In genomic region chr4:39181520-39181904, GRCh38 we compare ENCODE assay signal across 8 cellular contexts. TPM values are rescaled to one million over a fixed set of nuclear protein-coding genes. Genes with fewer than 3 reads are reported as not detected.
DNase-seq lines count a peak whose midpoint lies in the region; ATAC-seq and TF ChIP-seq lines count a peak whose summit lies in the region.

No MANE protein-coding gene starts in this region.

- H3K4me3 ChIP-seq in BLaER1, result peak overlapping the region; percentile 39; the same call in 1 of the 2 replicates
- peak overlapping the region; percentile 71 for H3K4me3 ChIP-seq in Loucy (ENCODE audit: low read length, poor library complexity, severe bottlenecking)
- H3K4me3 ChIP-seq in endodermal cell (ENCODE audit: low read length), result peak overlapping the region; percentile 78

- ATAC-seq in GM19455 (IDR thresholded peaks at IDR 0.05; ENCODE audit: unreplicated experiment), result no peak

- H3K4me3 Mint-ChIP-seq in endodermal cell (no peak overlapping the region), osteocyte (ENCODE audit: unreplicated experiment) (peak overlapping the region; percentile 38)
- H3K4me3 Mint-ChIP-seq in activated naive CD4-positive, alpha-beta T cell treated with anti-CD3 and anti-CD28 coated beads for 36 hours, result no peak overlapping the region

- no peaks in the 10 kb centered on the region for H3K9me3 Mint-ChIP-seq in endodermal cell
- no peaks in the 10 kb centered on the region for H3K9me3 Mint-ChIP-seq in osteocyte (ENCODE audit: unreplicated experiment)
- no peaks in the 10 kb centered on the region for H3K9me3 Mint-ChIP-seq in activated naive CD4-positive, alpha-beta T cell treated with anti-CD3 and anti-CD28 coated beads for 36 hours

- H3K27me3 ChIP-seq in BLaER1, result peaks cover 15% of the 10 kb centered on the region; the same call in 1 of the 2 replicates
- H3K27me3 ChIP-seq in Loucy (ENCODE audit: insufficient read depth, low read length, poor library complexity, severe bottlenecking), result no peaks in the 10 kb centered on the region
- H3K27me3 ChIP-seq in endodermal cell (ENCODE audit: control insufficient read depth, insufficient read depth, low read length, poor library complexity, severe bottlenecking), result peaks cover 8% of the 10 kb centered on the region

- H3K27me3 Mint-ChIP-seq in endodermal cell (ENCODE audit: insufficient read depth) (peaks cover 10% of the 10 kb centered on the region), osteocyte (ENCODE audit: unreplicated experiment) (peaks cover 5% of the 10 kb centered on the region)
- H3K27me3 Mint-ChIP-seq in activated naive CD4-positive, alpha-beta T cell treated with anti-CD3 and anti-CD28 coated beads for 36 hours (ENCODE audit: low read depth), result no peaks in the 10 kb centered on the region

- H3K36me3 ChIP-seq in BLaER1 (0 out of 2 replicates have a peak, but pooled peaks cover 4% of the 10 kb centered on the region), Loucy (ENCODE audit: insufficient read depth, low read length) (no peaks in the 10 kb centered on the region), endodermal cell (ENCODE audit: control insufficient read depth, insufficient read depth, low read length) (peaks cover 8% of the 10 kb centered on the region)

- H3K79me2 ChIP-seq in Loucy (ENCODE audit: insufficient read depth, low read length), result no peaks in the 10 kb centered on the region

- H3K9me3 ChIP-seq in BLaER1 (no peaks in the 10 kb centered on the region), Loucy (ENCODE audit: insufficient read depth, low read depth, low read length) (no peaks in the 10 kb centered on the region), endodermal cell (ENCODE audit: control insufficient read depth, low read length) (no peaks in the 10 kb centered on the region)

- H3K36me3 Mint-ChIP-seq in endodermal cell (ENCODE audit: low read depth) (peaks cover 4% of the 10 kb centered on the region), osteocyte (ENCODE audit: unreplicated experiment) (peaks cover 7% of the 10 kb centered on the region)
- H3K36me3 Mint-ChIP-seq in activated naive CD4-positive, alpha-beta T cell treated with anti-CD3 and anti-CD28 coated beads for 36 hours (ENCODE audit: low read depth), result no peaks in the 10 kb centered on the region

- H3K27ac ChIP-seq in BLaER1, result no peak overlapping the region
- no peak overlapping the region for H3K27ac ChIP-seq in endodermal cell (ENCODE audit: low read depth, low read length)

- H3K4me2 ChIP-seq in BLaER1, result peak overlapping the region; percentile 62
- peak overlapping the region; percentile 81 for H3K4me2 ChIP-seq in Loucy (ENCODE audit: low read depth, low read length, poor library complexity, severe bottlenecking)

- H3F3A ChIP-seq in Loucy (ENCODE audit: low read depth), result no peaks in the 10 kb centered on the region

- peak overlapping the region; percentile 96 for H2AFZ ChIP-seq in Loucy (ENCODE audit: low read length)

- CTCF ChIA-PET in activated naive CD4-positive, alpha-beta T cell treated with anti-CD3 and anti-CD28 coated beads for 36 hours (lab: Charles Lee), result interaction anchor here (0.6 to 2.1 kb wide), 10 partner anchors 16 to 396 kb away, joined by 3 to 9 read pairs (median 3); no protein-coding TSS in a partner anchor

- no peak for TF ChIP-seq CTCF in Loucy (conservative IDR thresholded peaks at IDR 0.05; ENCODE audit: low read length)
- no peak for TF ChIP-seq CTCF in endodermal cell (conservative IDR thresholded peaks at IDR 0.05)
- TF ChIP-seq CTCF in osteocyte (IDR thresholded peaks at IDR 0.05), result no peak

- no peaks in the 10 kb centered on the region for H3K9me2 ChIP-seq in Loucy (replicated peaks; ENCODE audit: low read depth, low read length)

- H4K20me1 ChIP-seq in BLaER1, result no peaks in the 10 kb centered on the region
- no peaks in the 10 kb centered on the region for H4K20me1 ChIP-seq in Loucy (ENCODE audit: insufficient read depth, low read length, poor library complexity, severe bottlenecking)

- H3K9ac ChIP-seq in BLaER1 (no peak overlapping the region), Loucy (ENCODE audit: low read depth, low read length, poor library complexity, severe bottlenecking) (peak overlapping the region; percentile 70), endodermal cell (ENCODE audit: extremely low read depth, low read length, poor library complexity, severe bottlenecking) (no peak overlapping the region)

- H3K4me1 Mint-ChIP-seq in endodermal cell (peaks cover 2% of the 10 kb centered on the region), osteocyte (ENCODE audit: unreplicated experiment) (peaks cover 11% of the 10 kb centered on the region)
- H3K4me1 Mint-ChIP-seq in activated naive CD4-positive, alpha-beta T cell treated with anti-CD3 and anti-CD28 coated beads for 36 hours (ENCODE audit: low read depth), result peaks cover 6% of the 10 kb centered on the region

- DNase-seq in endodermal cell (no peak), osteocyte (ENCODE audit: extremely low spot score, unreplicated experiment) (no peak), NAMALWA (ENCODE audit: low spot score) (no peak)
- no peak for DNase-seq in activated naive CD4-positive, alpha-beta T cell treated with anti-CD3 and anti-CD28 coated beads for 36 hours
- DNase-seq in activated CD4-positive, CD25-positive, alpha-beta regulatory T cell treated with anti-CD3 and anti-CD28 coated beads, Interleukin-2, amount 50 U/mL, for 72 hours, result no peak

- 92 to 93% methylated on average over 9 of the region's 9 CpGs for WGBS in endodermal cell (ENCODE audit: insufficient coverage in 1 of 2, insufficient read length in 1 of 2), 2 experiments

- H3K27ac Mint-ChIP-seq in endodermal cell (no peak overlapping the region), osteocyte (ENCODE audit: unreplicated experiment) (no peak overlapping the region)
- no peak overlapping the region for H3K27ac Mint-ChIP-seq in activated naive CD4-positive, alpha-beta T cell treated with anti-CD3 and anti-CD28 coated beads for 36 hours

- intact Hi-C loops in activated naive CD4-positive, alpha-beta T cell treated with anti-CD3 and anti-CD28 coated beads for 36 hours (cut with micrococcal nuclease), result loop anchor here (5.0 to 10.0 kb wide), 2 partner anchors 1049 to 1123 kb away; no protein-coding TSS in a partner anchor

- H3K4me1 ChIP-seq in BLaER1, result peaks cover 17% of the 10 kb centered on the region
- no peaks in the 10 kb centered on the region for H3K4me1 ChIP-seq in Loucy (ENCODE audit: insufficient read depth, low read length, poor library complexity, severe bottlenecking)
- H3K4me1 ChIP-seq in endodermal cell (ENCODE audit: control insufficient read depth, insufficient read depth, low read length), result no peaks in the 10 kb centered on the region

RNA-seq across cellular contexts. Expression of gene WDR19, which starts 0.8 kb away (rescaled TPM):
- 10 to 100 TPM; 51.9 to 60.2 TPM for total RNA-seq in endodermal cell
- 54.2 TPM for polyA plus RNA-seq in endodermal cell (2013, experiment 1 of 2)
- 44.8 TPM for polyA plus RNA-seq in endodermal cell (2013, experiment 2 of 2)
- total RNA-seq in osteocyte, result 42.5 and 45.9 TPM in 2 replicates
- 10 to 100 TPM; 12.9 to 18.9 TPM for total RNA-seq in activated naive CD4-positive, alpha-beta T cell treated with anti-CD3 and anti-CD28 coated beads for 36 hours
